ENCODE assay signal across 9 cellular contexts in genomic region chr7:27179503-27180430, GRCh38. TPM values are rescaled to one million over a fixed set of nuclear protein-coding genes. Genes with fewer than 3 reads are reported as not detected.
DNase-seq lines count a peak whose midpoint lies in the region; ATAC-seq and TF ChIP-seq lines count a peak whose summit lies in the region.
"Had no signal": no experiment of that assay in that cellular context is flagged by ENCODE, and none has a peak within 500 bp of the region (broad histone marks: within the 10 kb centered on the region; RNA-seq: fewer than 3 reads in every experiment).

No MANE protein-coding gene starts in this region.

- H3K36me3 ChIP-seq in ES-I3 (ENCODE audit: insufficient read depth, low read length) = no peaks in the 10 kb centered on the region
- no peaks in the 10 kb centered on the region for H3K36me3 ChIP-seq in MM.1S (replicated peaks; ENCODE audit: insufficient read depth, low read length)
- peaks cover 8% of the 10 kb centered on the region for H3K36me3 ChIP-seq in muscle layer of colon (ENCODE audit: insufficient read depth, low read length)

- H3K27me3 Mint-ChIP-seq in activated CD8-positive, alpha-beta T cell treated with anti-CD3 and anti-CD28 coated beads, Interleukin-2, amount 10 ng/mL, durations not matched to agents 7 days and 5 days (ENCODE audit: low read depth) = peaks cover 63% of the 10 kb centered on the region
- peaks cover 42% of the 10 kb centered on the region for H3K27me3 Mint-ChIP-seq in endothelial cell (ENCODE audit: unreplicated experiment)

- peak; percentile 59 for ATAC-seq in activated CD8-positive, alpha-beta T cell treated with anti-CD3 and anti-CD28 coated beads, Interleukin-2, amount 10 ng/mL, durations not matched to agents 7 days and 5 days
- ATAC-seq in HG03565 (IDR thresholded peaks at IDR 0.05; ENCODE audit: unreplicated experiment) (no peak), HG03135 (IDR thresholded peaks at IDR 0.05; ENCODE audit: unreplicated experiment) (no peak)

- peaks cover 5% of the 10 kb centered on the region for H3K36me3 Mint-ChIP-seq in activated CD8-positive, alpha-beta T cell treated with anti-CD3 and anti-CD28 coated beads, Interleukin-2, amount 10 ng/mL, durations not matched to agents 7 days and 5 days (ENCODE audit: low read depth)
- no peaks in the 10 kb centered on the region for H3K36me3 Mint-ChIP-seq in endothelial cell (ENCODE audit: low read depth, unreplicated experiment)

- H3K27ac ChIP-seq in MM.1S (ENCODE audit: low read length) = no peak overlapping the region
- peak overlapping the region; percentile 93 for H3K27ac ChIP-seq in muscle layer of colon (ENCODE audit: low read depth, low read length)

- H3K9me3 ChIP-seq in ES-I3 (ENCODE audit: control insufficient read depth, insufficient read depth, low read length) = no peaks in the 10 kb centered on the region
- H3K9me3 ChIP-seq in MM.1S (replicated peaks; ENCODE audit: insufficient read depth, low read length) = no peaks in the 10 kb centered on the region
- no peaks in the 10 kb centered on the region for H3K9me3 ChIP-seq in muscle layer of colon (ENCODE audit: low read length)

- H2AFZ ChIP-seq in MM.1S (ENCODE audit: low read length) = no peak overlapping the region

- H4K20me1 ChIP-seq in MM.1S (ENCODE audit: insufficient read depth, low read length) = no peaks in the 10 kb centered on the region

- H3K9me3 Mint-ChIP-seq in activated CD8-positive, alpha-beta T cell treated with anti-CD3 and anti-CD28 coated beads, Interleukin-2, amount 10 ng/mL, durations not matched to agents 7 days and 5 days (ENCODE audit: insufficient read depth) = no peaks in the 10 kb centered on the region
- no peaks in the 10 kb centered on the region for H3K9me3 Mint-ChIP-seq in endothelial cell (ENCODE audit: unreplicated experiment)

- H3K79me2 ChIP-seq in MM.1S (ENCODE audit: low read length) = no peaks in the 10 kb centered on the region

- H3K9ac ChIP-seq in ES-I3 (ENCODE audit: low read depth, low read length) = peak overlapping the region; percentile 2; the same call in 1 of the 2 replicates
- no peak overlapping the region for H3K9ac ChIP-seq in MM.1S (ENCODE audit: low read length)
- peak overlapping the region; percentile 59 for H3K9ac ChIP-seq in muscle layer of colon (ENCODE audit: low read length)

- H3K4me3 Mint-ChIP-seq in activated CD8-positive, alpha-beta T cell treated with anti-CD3 and anti-CD28 coated beads, Interleukin-2, amount 10 ng/mL, durations not matched to agents 7 days and 5 days = no peak overlapping the region
- no peak overlapping the region for H3K4me3 Mint-ChIP-seq in endothelial cell (ENCODE audit: unreplicated experiment)

- H3K4me1 Mint-ChIP-seq in activated CD8-positive, alpha-beta T cell treated with anti-CD3 and anti-CD28 coated beads, Interleukin-2, amount 10 ng/mL, durations not matched to agents 7 days and 5 days (ENCODE audit: low read depth) = peaks cover 15% of the 10 kb centered on the region
- H3K4me1 Mint-ChIP-seq in endothelial cell (ENCODE audit: unreplicated experiment) = peaks cover 24% of the 10 kb centered on the region

- peak overlapping the region; percentile 8; the same call in 1 of the 2 replicates for H3K4me2 ChIP-seq in MM.1S (ENCODE audit: low read depth, low read length)

- H3K27ac Mint-ChIP-seq in activated CD8-positive, alpha-beta T cell treated with anti-CD3 and anti-CD28 coated beads, Interleukin-2, amount 10 ng/mL, durations not matched to agents 7 days and 5 days = no peak overlapping the region
- H3K27ac Mint-ChIP-seq in endothelial cell (ENCODE audit: unreplicated experiment) = no peak overlapping the region

- DNase-seq in MM.1S (no peak), endothelial cell (ENCODE audit: low spot score) (peak; percentile 80), superior temporal gyrus (ENCODE audit: extremely low spot score) (peak; percentile 19)
- peak; percentile 62 for DNase-seq in activated CD8-positive, alpha-beta T cell treated with anti-CD3 and anti-CD28 coated beads, Interleukin-2, amount 10 ng/mL, durations not matched to agents 7 days and 5 days

- TF ChIP-seq CTCF in MM.1S (IDR thresholded peaks at IDR 0.05; ENCODE audit: low read length) = peak; percentile 49
- TF ChIP-seq CTCF in endothelial cell (IDR thresholded peaks at IDR 0.05; ENCODE audit: unreplicated experiment) = peak; percentile 92

- H3F3A ChIP-seq in MM.1S (ENCODE audit: insufficient read depth, low read length) = no peaks in the 10 kb centered on the region

- CTCF ChIA-PET in activated CD8-positive, alpha-beta T cell treated with anti-CD3 and anti-CD28 coated beads, Interleukin-2, amount 10 ng/mL, durations not matched to agents 7 days and 5 days (lab: Charles Lee) = interaction anchor here (0.6 to 2.8 kb wide), 18 partner anchors 9 to 862 kb away, joined by 3 to 25 read pairs (median 4); no protein-coding TSS in a partner anchor

- POLR2A ChIA-PET in activated CD8-positive, alpha-beta T cell treated with anti-CD3 and anti-CD28 coated beads, Interleukin-2, amount 10 ng/mL, durations not matched to agents 7 days and 5 days (lab: Charles Lee) = no interaction called here

- no peak overlapping the region for H3K4me3 ChIP-seq in MM.1S (ENCODE audit: low read length)
- H3K4me3 ChIP-seq in muscle layer of colon (ENCODE audit: low read depth in 1 of 2, low read length in 2 of 2) = peak overlapping the region; percentile 48 to 74

- H3K4me1 ChIP-seq in ES-I3 (ENCODE audit: insufficient read depth, low read length) (no peaks in the 10 kb centered on the region), MM.1S (ENCODE audit: low read length) (no peaks in the 10 kb centered on the region), muscle layer of colon (ENCODE audit: insufficient read depth, low read length) (peaks cover 39% of the 10 kb centered on the region)

- H3K27me3 ChIP-seq in MM.1S (replicated peaks; ENCODE audit: insufficient read depth, low read length) (peaks cover 60% of the 10 kb centered on the region), muscle layer of colon (ENCODE audit: control insufficient read depth in 1 of 2, insufficient read depth in 2 of 2, low read length in 2 of 2) (no peaks in the 10 kb centered on the region)

- H3K9me2 ChIP-seq in MM.1S (replicated peaks; ENCODE audit: insufficient read depth, low read length) = no peaks in the 10 kb centered on the region

RNA-seq across cellular contexts. Expression of gene HOXA11, which starts 5.3 kb away (rescaled TPM):
- not detected for total RNA-seq in activated CD8-positive, alpha-beta T cell treated with anti-CD3 and anti-CD28 coated beads, Interleukin-2, amount 10 ng/mL, durations not matched to agents 7 days and 5 days
- total RNA-seq in endothelial cell (ENCODE audit: unreplicated experiment) = not detected
- total RNA-seq: T-helper 2 cell treated with Interferon-gamma antibody and Interleukin-4, amounts not matched to agents 100 ng/mL and 5 ng/mL, for 36 hours had no signal

RNA-seq across cellular contexts. Expression of gene HOXA10, which starts 5.6 kb away (rescaled TPM):
- not detected for total RNA-seq in activated CD8-positive, alpha-beta T cell treated with anti-CD3 and anti-CD28 coated beads, Interleukin-2, amount 10 ng/mL, durations not matched to agents 7 days and 5 days
- total RNA-seq in endothelial cell (ENCODE audit: unreplicated experiment) = not detected
- total RNA-seq: T-helper 2 cell treated with Interferon-gamma antibody and Interleukin-4, amounts not matched to agents 100 ng/mL and 5 ng/mL, for 36 hours had no signal

RNA-seq across cellular contexts. Expression of gene HOXA9, which starts 14.4 kb away (rescaled TPM):
- total RNA-seq in activated CD8-positive, alpha-beta T cell treated with anti-CD3 and anti-CD28 coated beads, Interleukin-2, amount 10 ng/mL, durations not matched to agents 7 days and 5 days = not detected
- total RNA-seq in endothelial cell (ENCODE audit: unreplicated experiment) = 0.80 TPM
- total RNA-seq: T-helper 2 cell treated with Interferon-gamma antibody and Interleukin-4, amounts not matched to agents 100 ng/mL and 5 ng/mL, for 36 hours had no signal

RNA-seq across cellular contexts. Expression of gene HOXA13, which starts 20.1 kb away (rescaled TPM):
- total RNA-seq in activated CD8-positive, alpha-beta T cell treated with anti-CD3 and anti-CD28 coated beads, Interleukin-2, amount 10 ng/mL, durations not matched to agents 7 days and 5 days = not detected
- total RNA-seq in endothelial cell (ENCODE audit: unreplicated experiment) = not detected
- total RNA-seq: T-helper 2 cell treated with Interferon-gamma antibody and Interleukin-4, amounts not matched to agents 100 ng/mL and 5 ng/mL, for 36 hours had no signal

RNA-seq across cellular contexts. Expression of gene HOXA7, which starts 23.3 kb away (rescaled TPM):
- not detected for total RNA-seq in activated CD8-positive, alpha-beta T cell treated with anti-CD3 and anti-CD28 coated beads, Interleukin-2, amount 10 ng/mL, durations not matched to agents 7 days and 5 days
- not detected for total RNA-seq in endothelial cell (ENCODE audit: unreplicated experiment)
- total RNA-seq: T-helper 2 cell treated with Interferon-gamma antibody and Interleukin-4, amounts not matched to agents 100 ng/mL and 5 ng/mL, for 36 hours had no signal
